ENCODE assay signal across 10 cellular contexts in the genomic region with DNA sequence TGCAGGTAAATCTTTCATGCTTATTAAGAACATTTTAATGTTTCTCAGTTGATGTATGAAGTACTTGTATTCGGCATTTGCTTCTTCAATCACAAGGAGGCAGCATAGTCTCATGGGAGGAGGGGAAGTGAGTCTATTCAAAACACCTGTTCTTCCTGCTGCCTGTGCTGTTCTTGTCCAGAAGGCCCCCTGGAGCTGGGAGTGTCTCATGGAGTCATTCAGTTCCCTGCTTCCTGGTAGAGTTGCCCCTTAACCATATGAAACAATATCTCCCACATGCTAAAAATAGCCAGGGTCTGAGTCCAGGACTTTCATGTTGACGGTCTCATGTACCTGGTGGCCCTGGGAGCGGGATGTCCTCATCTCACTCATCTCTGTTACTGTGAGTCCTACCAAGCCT. TPM values are rescaled to one million over a fixed set of nuclear protein-coding genes. Genes with fewer than 3 reads are reported as not detected.
DNase-seq lines count a peak whose midpoint lies in the region; ATAC-seq, FAIRE-seq and TF ChIP-seq lines count a peak whose summit lies in the region.
"Had no signal": no experiment of that assay in that cellular context is flagged by ENCODE, and none has a peak within 500 bp of the region (broad histone marks: within the 10 kb centered on the region; RNA-seq: fewer than 3 reads in every experiment).

No MANE protein-coding gene starts in this region.

- no peak overlapping the region for H3K4me3 ChIP-seq in OCI-LY1 (ENCODE audit: low read depth, low read length, poor library complexity, severe bottlenecking)
- H3K4me3 ChIP-seq in epithelial cell of proximal tubule (ENCODE audit: low read depth, low read length) = no peak overlapping the region
- no peak overlapping the region for H3K4me3 ChIP-seq in small intestine (ENCODE audit: low read depth in 1 of 2, low read length in 2 of 2)

- no peak overlapping the region for H3K27ac ChIP-seq in OCI-LY1 (ENCODE audit: low read depth, low read length, poor library complexity, severe bottlenecking)
- peak overlapping the region; percentile 3 to 32 for H3K27ac ChIP-seq in small intestine (ENCODE audit: low read depth in 1 of 2, low read length in 1 of 2)
- H3K27ac ChIP-seq: neutrophil had no signal

- DNase-seq in NCI-H1092 treated with DMSO at 0.1 percent for 48 hours (lab: John Stamatoyannopoulos, UW) = peak; percentile 44
- no peak for DNase-seq in NCI-H1092 (lab: John Stamatoyannopoulos, UW)
- no peak for DNase-seq in epithelial cell of proximal tubule (ENCODE audit: low read depth)
- DNase-seq in small intestine = peak; percentile 84
- DNase-seq in ureter (ENCODE audit: low spot score) = no peak

- H3K36me3 ChIP-seq in OCI-LY1 (ENCODE audit: insufficient read depth, low read length) (no peaks in the 10 kb centered on the region), small intestine (ENCODE audit: control insufficient read depth in 2 of 2, insufficient read depth in 2 of 2, low read length in 2 of 2) (no peaks in the 10 kb centered on the region)
- H3K36me3 ChIP-seq: neutrophil had no signal

- 21 to 53% (median 34%) methylated on average over 3 of the region's 3 CpGs for WGBS in small intestine, 3 donors

- no peaks in the 10 kb centered on the region for H4K20me1 ChIP-seq in OCI-LY1 (ENCODE audit: insufficient read depth, low read length)

- H3K9me3 ChIP-seq in OCI-LY1 (ENCODE audit: low read length) = no peaks in the 10 kb centered on the region
- H3K9me3 ChIP-seq in small intestine (ENCODE audit: control insufficient read depth, low read depth) = no peaks in the 10 kb centered on the region
- H3K9me3 ChIP-seq: neutrophil had no signal

- no peaks in the 10 kb centered on the region for H3F3A ChIP-seq in OCI-LY1 (ENCODE audit: insufficient read depth, low read length)

- H3K4me2 ChIP-seq in OCI-LY1 (ENCODE audit: low read length) = no peak overlapping the region

- H2AFZ ChIP-seq in OCI-LY1 (ENCODE audit: low read length) = no peak overlapping the region

- no peak for ATAC-seq in HG02885 (IDR thresholded peaks at IDR 0.05; ENCODE audit: poor library complexity, unreplicated experiment)

- TF ChIP-seq RAD21 in Ishikawa (IDR thresholded peaks at IDR 0.05; ENCODE audit: low read depth) = peak; percentile 98

- no peak overlapping the region for H3K9ac ChIP-seq in OCI-LY1 (ENCODE audit: low read length)

- no peak for TF ChIP-seq EP300 in Ishikawa (IDR thresholded peaks at IDR 0.05; ENCODE audit: borderline replicate concordance)

- H3K27me3 ChIP-seq in OCI-LY1 (ENCODE audit: insufficient read depth, low read length) = no peaks in the 10 kb centered on the region; the same call in 1 of the 2 replicates
- H3K27me3 ChIP-seq in small intestine (ENCODE audit: control insufficient read depth in 2 of 2, insufficient read depth in 2 of 2, low read length in 2 of 2) = no peaks in the 10 kb centered on the region

- H3K4me1 ChIP-seq in OCI-LY1 (ENCODE audit: insufficient read depth, low read length, severe bottlenecking) (no peaks in the 10 kb centered on the region), small intestine (ENCODE audit: control insufficient read depth in 2 of 2, insufficient read depth in 1 of 2, low read depth in 1 of 2, low read length in 1 of 2) (no peaks in the 10 kb centered on the region)

- no peaks in the 10 kb centered on the region for H3K79me2 ChIP-seq in OCI-LY1 (ENCODE audit: insufficient read depth, low read length)

- FAIRE-seq in small intestine (lab: Jason Lieb, UNC) = no peak
- FAIRE-seq: A204.1 had no signal

- TF ChIP-seq CTCF in OCI-LY1 (IDR thresholded peaks at IDR 0.05; ENCODE audit: low read length) = peak; percentile 91
- peak; percentile 73 for TF ChIP-seq CTCF in epithelial cell of proximal tubule (conservative IDR thresholded peaks at IDR 0.05; ENCODE audit: low read depth, low read length)

- no peaks in the 10 kb centered on the region for H3K9me2 ChIP-seq in OCI-LY1 (ENCODE audit: low read depth, low read length)

TF ChIP-seq in Ishikawa, 13 proteins besides CTCF, POLR2A, EP300 and RAD21:
- TF ChIP-seq, protein P1, sequence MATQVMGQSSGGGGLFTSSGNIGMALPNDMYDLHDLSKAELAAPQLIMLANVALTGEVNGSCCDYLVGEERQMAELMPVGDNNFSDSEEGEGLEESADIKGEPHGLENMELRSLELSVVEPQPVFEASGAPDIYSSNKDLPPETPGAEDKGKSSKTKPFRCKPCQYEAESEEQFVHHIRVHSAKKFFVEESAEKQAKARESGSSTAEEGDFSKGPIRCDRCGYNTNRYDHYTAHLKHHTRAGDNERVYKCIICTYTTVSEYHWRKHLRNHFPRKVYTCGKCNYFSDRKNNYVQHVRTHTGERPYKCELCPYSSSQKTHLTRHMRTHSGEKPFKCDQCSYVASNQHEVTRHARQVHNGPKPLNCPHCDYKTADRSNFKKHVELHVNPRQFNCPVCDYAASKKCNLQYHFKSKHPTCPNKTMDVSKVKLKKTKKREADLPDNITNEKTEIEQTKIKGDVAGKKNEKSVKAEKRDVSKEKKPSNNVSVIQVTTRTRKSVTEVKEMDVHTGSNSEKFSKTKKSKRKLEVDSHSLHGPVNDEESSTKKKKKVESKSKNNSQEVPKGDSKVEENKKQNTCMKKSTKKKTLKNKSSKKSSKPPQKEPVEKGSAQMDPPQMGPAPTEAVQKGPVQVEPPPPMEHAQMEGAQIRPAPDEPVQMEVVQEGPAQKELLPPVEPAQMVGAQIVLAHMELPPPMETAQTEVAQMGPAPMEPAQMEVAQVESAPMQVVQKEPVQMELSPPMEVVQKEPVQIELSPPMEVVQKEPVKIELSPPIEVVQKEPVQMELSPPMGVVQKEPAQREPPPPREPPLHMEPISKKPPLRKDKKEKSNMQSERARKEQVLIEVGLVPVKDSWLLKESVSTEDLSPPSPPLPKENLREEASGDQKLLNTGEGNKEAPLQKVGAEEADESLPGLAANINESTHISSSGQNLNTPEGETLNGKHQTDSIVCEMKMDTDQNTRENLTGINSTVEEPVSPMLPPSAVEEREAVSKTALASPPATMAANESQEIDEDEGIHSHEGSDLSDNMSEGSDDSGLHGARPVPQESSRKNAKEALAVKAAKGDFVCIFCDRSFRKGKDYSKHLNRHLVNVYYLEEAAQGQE (IDR thresholded peaks at IDR 0.05; ENCODE audit: low read depth) = no peak
- TF ChIP-seq YY1 (IDR thresholded peaks at IDR 0.05; ENCODE audit: low read depth) (no peak), CREB1 (IDR thresholded peaks at IDR 0.05; ENCODE audit: low read depth) (no peak), TCF12 (IDR thresholded peaks at IDR 0.05; ENCODE audit: low read depth) (0 out of 2 replicates have a peak, but pooled peaks have one; percentile 46), TEAD4 (IDR thresholded peaks at IDR 0.05) (no peak), NFIC (IDR thresholded peaks at IDR 0.05) (no peak)

RNA-seq across cellular contexts. Expression of a gene that starts 15.5 kb away (rescaled TPM):
- 34.9 and 43.5 TPM in 2 replicates for total RNA-seq in epithelial cell of proximal tubule
- polyA plus RNA-seq in small intestine = 10 to 100 TPM; 32.7 to 34.3 (median 32.7) TPM
- total RNA-seq in ureter = 52.2 TPM

RNA-seq across cellular contexts. Expression of a gene that starts 25.1 kb away (rescaled TPM):
- not detected in 2 replicates for total RNA-seq in epithelial cell of proximal tubule
- 10 to 100 TPM in 2 of 3 donors, 1 to 10 TPM in 1; 2.9 to 64.2 (median 15.7) TPM for polyA plus RNA-seq in small intestine
- total RNA-seq in ureter = 60.0 TPM

Comparison
In these comparisons a context has a peak if more than half of its experiments do, and no peak if none do; other contexts are left out.
1. DNase-seq: peak in NCI-H1092 treated with DMSO at 0.1 percent for 48 hours (single experiment) and small intestine (single experiment); none in NCI-H1092 (single experiment), epithelial cell of proximal tubule (single experiment) and ureter (single experiment).
2. RNA of a gene that starts 25.1 kb away (total RNA-seq): 60.0 TPM in ureter (single experiment); not detected in epithelial cell of proximal tubule; every median in the first group is over 10 times any median in the second.